9 cellular contexts compared by ENCODE assay signal in genomic region chr12:29103539-29103974, GRCh38. TPM values are rescaled to one million over a fixed set of nuclear protein-coding genes. Genes with fewer than 3 reads are reported as not detected.
A peak's percentile ranks its signal among the peaks of the same experiment; 100 is the strongest.
DNase-seq lines count a peak whose midpoint lies in the region; ATAC-seq and TF ChIP-seq lines count a peak whose summit lies in the region.
"Had no signal": no experiment of that assay in that cellular context is flagged by ENCODE, and none has a peak within 500 bp of the region (broad histone marks: within the 10 kb centered on the region; RNA-seq: fewer than 3 reads in every experiment).

No MANE protein-coding gene starts in this region.

- ATAC-seq in GM19467 (IDR thresholded peaks at IDR 0.05; ENCODE audit: unreplicated experiment) (peak; percentile 98), HG03521 (IDR thresholded peaks at IDR 0.05; ENCODE audit: unreplicated experiment) (peak; percentile 97)

- H3K36me3 ChIP-seq in spleen, result no peaks in the 10 kb centered on the region

- H3K27ac ChIP-seq in spleen (peak overlapping the region; percentile 48 to 82 (median 69)), caudate nucleus (ENCODE audit: low read depth, low read length) (no peak overlapping the region)
- H3K27ac ChIP-seq: parathyroid adenoma had no signal

- intact Hi-C loops in spleen (cut with DNase I; ENCODE audit: low total_unique reads), result no loop called here

- 8 to 25% (median 14%) methylated on average over 5 of the region's 5 CpGs for WGBS in spleen, 5 donors

- H3K27me3 ChIP-seq in spleen (replicated peaks in 1 of 7), result no peaks in the 10 kb centered on the region

- H3K4me1 ChIP-seq in spleen, result peaks cover 5 to 36% (median 23%) of the 10 kb centered on the region in 6 donors
- H3K4me1 ChIP-seq: parathyroid adenoma had no signal

- peak overlapping the region in 3 of 8 donors; percentile 3 to 50 (median 5) for H3K4me3 ChIP-seq in spleen

- DNase-seq in CD1c-positive myeloid dendritic cell (ENCODE audit: extremely low spot score) (peak; percentile 73), spleen (no peak), caudate nucleus (lab: John Stamatoyannopoulos, UW) (no peak), NCI-H146 treated with DMSO at 0.1 percent for 48 hours (lab: John Stamatoyannopoulos, UW; ENCODE audit: unreplicated experiment) (no peak), NCI-H128 (lab: John Stamatoyannopoulos, UW; ENCODE audit: unreplicated experiment) (no peak)
- peak in 2 of 3 experiments; percentile 3 to 9 for DNase-seq in activated CD8-positive, alpha-beta memory T cell treated with anti-CD3 and anti-CD28 coated beads for 48 hours (ENCODE audit: low read depth in 2 of 3, low spot score in 2 of 3)

- TF ChIP-seq CTCF in spleen (IDR thresholded peaks at IDR 0.05 in 8 of 11, conservative IDR thresholded peaks at IDR 0.05 in 3 of 11), result no peak

- peaks cover 0 to 15% (median 5%) of the 10 kb centered on the region in 8 donors for H3K9me3 ChIP-seq in spleen

- no peak for TF ChIP-seq POLR2A in spleen (IDR thresholded peaks at IDR 0.05)

RNA-seq across cellular contexts. Expression of gene FAR2, which starts 45.5 kb away (rescaled TPM):
- 10 to 100 TPM; 24.9 to 51.8 (median 32.7) TPM for total RNA-seq in spleen
- 1 to 10 TPM; 2.9 to 9.8 (median 4.2) TPM for polyA plus RNA-seq in spleen

Comparison
In these comparisons a context has a peak if more than half of its experiments do, and no peak if none do; other contexts are left out.
1. DNase-seq: peak in CD1c-positive myeloid dendritic cell (single experiment) and activated CD8-positive, alpha-beta memory T cell treated with anti-CD3 and anti-CD28 coated beads for 48 hours (2 of 3); none in spleen (single experiment), caudate nucleus (0 of 61), NCI-H146 treated with DMSO at 0.1 percent for 48 hours (single experiment) and NCI-H128 (single experiment).